25 cellular contexts compared by ENCODE assay signal in the genomic region with DNA sequence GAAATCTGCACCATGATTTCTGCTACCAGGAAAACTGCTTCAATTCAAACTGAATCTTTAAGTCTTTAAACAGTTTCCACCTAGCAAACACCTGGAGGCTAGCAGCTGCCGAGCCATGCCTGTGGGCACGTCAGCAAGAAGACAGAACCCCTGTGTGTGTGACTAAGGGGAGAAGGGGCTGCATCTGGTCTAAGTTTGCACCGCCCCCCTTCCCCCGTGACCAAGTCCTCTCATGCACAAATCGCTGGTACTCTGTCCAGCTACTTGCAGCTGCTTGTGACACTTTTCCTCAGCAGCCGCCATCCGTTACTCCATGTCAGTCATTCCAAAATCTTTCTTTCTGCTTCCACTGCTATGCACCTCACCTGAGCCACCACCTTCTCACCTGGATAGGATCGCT.
"Had no signal": no experiment of that assay in that cellular context is flagged by ENCODE, and none has a peak within 500 bp of the region (broad histone marks: within the 10 kb centered on the region; RNA-seq: fewer than 3 reads in every experiment).

No MANE protein-coding gene starts in this region.

- H3K36me3 ChIP-seq: heart right ventricle, left lung, lower lobe of right lung, ovary, right atrium auricular region, right lobe of liver, stomach, tibial artery, uterus had no signal

- H3K27ac ChIP-seq: heart right ventricle, hepatocyte, left lung, lower lobe of right lung, ovary, right atrium auricular region, right lobe of liver, skin epidermis, stomach, testis, tibial artery, uterus had no signal

- H3K4me1 ChIP-seq: heart right ventricle, left lung, lower lobe of right lung, right atrium auricular region, right lobe of liver, stomach, testis, tibial artery, uterus had no signal

- H3K79me2 ChIP-seq: hepatocyte had no signal

- H3K9me3 ChIP-seq: lower lobe of right lung, ovary, right lobe of liver, testis, uterus had no signal

- H3K4me2 ChIP-seq: hepatocyte had no signal

- DNase-seq: heart right ventricle; kidney; left colon; left lung; lower lobe of right lung; mammary epithelial cell; mesenchymal stem cell; naive B cell; natural killer cell; nephron progenitor cell; ovary; right lobe of liver; stimulated activated CD4-positive, alpha-beta T cell treated with anti-CD3 and anti-CD28 coated beads, Interleukin-12 subunit alpha, Interleukin-12 subunit beta, amount 100 ng/mL, for 4 hours; stimulated activated CD4-positive, alpha-beta T cell treated with anti-CD3 and anti-CD28 coated beads, Interleukin-15, amount 100 ng/mL, for 24 hours; stimulated activated CD4-positive, alpha-beta T cell treated with anti-CD3 and anti-CD28 coated beads, Interleukin-2, amount 100 ng/mL, for 24 hours; stimulated activated CD4-positive, alpha-beta T cell treated with anti-CD3 and anti-CD28 coated beads, Interleukin-4, amount 100 ng/mL, for 1 hour; stimulated activated naive B cell treated with anti-CD40 and anti-IgM and Interleukin-4, amounts not matched to agents 10 μg/mL and 1 μg/mL and 100 μg/mL, for 72 hours; stimulated activated naive CD8-positive, alpha-beta T cell treated with anti-CD3 and anti-CD28 coated beads, Interleukin-15, Interleukin-2, amounts not matched to agents 100 U/mL and 50 U/mL, for 24 hours; stomach; testis; tibial artery; uterus had no signal

- H3K4me3 ChIP-seq: heart right ventricle, hepatocyte, left lung, lower lobe of right lung, ovary, right atrium auricular region, right lobe of liver, skin epidermis, stomach, testis, tibial artery, uterus had no signal

- H2AFZ ChIP-seq: hepatocyte had no signal

- H3K27me3 ChIP-seq: left lung, ovary, right atrium auricular region, right lobe of liver, testis, tibial artery, uterus had no signal
